9 cellular contexts compared by ENCODE assay signal in genomic region chr11:100681064-100681502, GRCh38. TPM values are rescaled to one million over a fixed set of nuclear protein-coding genes. Genes with fewer than 3 reads are reported as not detected.
A peak's percentile ranks its signal among the peaks of the same experiment; 100 is the strongest.
DNase-seq lines count a peak whose midpoint lies in the region; ATAC-seq and TF ChIP-seq lines count a peak whose summit lies in the region.
"Had no signal": no experiment of that assay in that cellular context is flagged by ENCODE, and none has a peak within 500 bp of the region (broad histone marks: within the 10 kb centered on the region; RNA-seq: fewer than 3 reads in every experiment).

No MANE protein-coding gene starts in this region.

- ATAC-seq in HG02610 (IDR thresholded peaks at IDR 0.05; ENCODE audit: unreplicated experiment) (peak; percentile 98), heart left ventricle (peak; percentile 15 to 68 (median 58))
- ATAC-seq in stimulated activated memory B cell treated with anti-CD40 and anti-IgM and Interleukin-4, amounts not matched to agents 10 μg/mL and 1 μg/mL and 100 μg/mL, for 72 hours = peak; percentile 99

- no peaks in the 10 kb centered on the region for H3K36me3 Mint-ChIP-seq in stimulated activated memory B cell treated with anti-CD40 and anti-IgM and Interleukin-4, amounts not matched to agents 10 μg/mL and 1 μg/mL and 100 μg/mL, for 72 hours

- no peaks in the 10 kb centered on the region for H3K27me3 Mint-ChIP-seq in stimulated activated memory B cell treated with anti-CD40 and anti-IgM and Interleukin-4, amounts not matched to agents 10 μg/mL and 1 μg/mL and 100 μg/mL, for 72 hours

- H3K27ac Mint-ChIP-seq in stimulated activated memory B cell treated with anti-CD40 and anti-IgM and Interleukin-4, amounts not matched to agents 10 μg/mL and 1 μg/mL and 100 μg/mL, for 72 hours = peak overlapping the region; percentile 1

- WGBS in heart left ventricle, 4 donors = 47 to 49% (median 49%) methylated on average over 8 of the region's 8 CpGs

- no peaks in the 10 kb centered on the region for H3K36me3 ChIP-seq in heart left ventricle

- H3K4me3 ChIP-seq in heart left ventricle = no peak overlapping the region

- no peak for TF ChIP-seq POLR2A in heart left ventricle (IDR thresholded peaks at IDR 0.05)

- H3K4me3 Mint-ChIP-seq in stimulated activated memory B cell treated with anti-CD40 and anti-IgM and Interleukin-4, amounts not matched to agents 10 μg/mL and 1 μg/mL and 100 μg/mL, for 72 hours = peak overlapping the region; percentile 19

- peak; percentile 4 for DNase-seq in activated CD4-positive, alpha-beta T cell treated with anti-CD3 and anti-CD28 coated beads for 48 hours
- DNase-seq in activated CD4-positive, alpha-beta T cell treated with anti-CD3 and anti-CD28 coated beads for 4 hours = no peak
- DNase-seq in M059J (ENCODE audit: low read depth) (peak; percentile 81), T1000 (lab: John Stamatoyannopoulos, UW) (peak; percentile 58), heart left ventricle (peak; percentile 35 to 69 (median 55)), NCI-H2171 (lab: John Stamatoyannopoulos, UW) (no peak)

- no peak for TF ChIP-seq CTCF in heart left ventricle (IDR thresholded peaks at IDR 0.05)

- intact Hi-C loops in heart left ventricle (cut with DNase I) = loop anchor here in 9 of 10 donors (5.0 to 10.0 kb wide), 6 partner anchors 49 to 251 kb away; no protein-coding TSS in a partner anchor

- peaks cover 55% of the 10 kb centered on the region for H3K4me1 Mint-ChIP-seq in stimulated activated memory B cell treated with anti-CD40 and anti-IgM and Interleukin-4, amounts not matched to agents 10 μg/mL and 1 μg/mL and 100 μg/mL, for 72 hours

- no peak overlapping the region for H3K27ac ChIP-seq in heart left ventricle
- H3K27ac ChIP-seq: C4-2B had no signal

- H3K4me1 ChIP-seq in heart left ventricle = peaks cover 0 to 23% (median 9%) of the 10 kb centered on the region in 12 donors

- no peaks in the 10 kb centered on the region for H3K9me3 Mint-ChIP-seq in stimulated activated memory B cell treated with anti-CD40 and anti-IgM and Interleukin-4, amounts not matched to agents 10 μg/mL and 1 μg/mL and 100 μg/mL, for 72 hours

- no peaks in the 10 kb centered on the region for H3K27me3 ChIP-seq in heart left ventricle

- H3K9me3 ChIP-seq in heart left ventricle = no peaks in the 10 kb centered on the region

RNA-seq across cellular contexts. Expression of gene ARHGAP42, which starts 6.0 kb away (rescaled TPM):
- total RNA-seq in M059J (2014; rRNA removed; shearing (Covaris generic)) = 5.9 and 7.0 TPM in 2 replicates
- 10 to 100 TPM in 4 of 9 donors, 1 to 10 TPM in 5; 6.7 to 12.4 (median 9.1) TPM for total RNA-seq in heart left ventricle
- polyA plus RNA-seq in heart left ventricle = 1 to 10 TPM; 3.8 to 6.2 TPM

Comparison
In these comparisons a context has a peak if more than half of its experiments do, and no peak if none do; other contexts are left out.
1. DNase-seq: peak in activated CD4-positive, alpha-beta T cell treated with anti-CD3 and anti-CD28 coated beads for 48 hours (single experiment), M059J (single experiment), T1000 (single experiment) and heart left ventricle (5 of 5); none in activated CD4-positive, alpha-beta T cell treated with anti-CD3 and anti-CD28 coated beads for 4 hours (0 of 2) and NCI-H2171 (single experiment).
2. Peak in every context shown above with its lines, with median percentiles within 50 percentile points of each other: ATAC-seq.